Comparison of ENCODE assay signal across 1 cellular context in the genomic region with DNA sequence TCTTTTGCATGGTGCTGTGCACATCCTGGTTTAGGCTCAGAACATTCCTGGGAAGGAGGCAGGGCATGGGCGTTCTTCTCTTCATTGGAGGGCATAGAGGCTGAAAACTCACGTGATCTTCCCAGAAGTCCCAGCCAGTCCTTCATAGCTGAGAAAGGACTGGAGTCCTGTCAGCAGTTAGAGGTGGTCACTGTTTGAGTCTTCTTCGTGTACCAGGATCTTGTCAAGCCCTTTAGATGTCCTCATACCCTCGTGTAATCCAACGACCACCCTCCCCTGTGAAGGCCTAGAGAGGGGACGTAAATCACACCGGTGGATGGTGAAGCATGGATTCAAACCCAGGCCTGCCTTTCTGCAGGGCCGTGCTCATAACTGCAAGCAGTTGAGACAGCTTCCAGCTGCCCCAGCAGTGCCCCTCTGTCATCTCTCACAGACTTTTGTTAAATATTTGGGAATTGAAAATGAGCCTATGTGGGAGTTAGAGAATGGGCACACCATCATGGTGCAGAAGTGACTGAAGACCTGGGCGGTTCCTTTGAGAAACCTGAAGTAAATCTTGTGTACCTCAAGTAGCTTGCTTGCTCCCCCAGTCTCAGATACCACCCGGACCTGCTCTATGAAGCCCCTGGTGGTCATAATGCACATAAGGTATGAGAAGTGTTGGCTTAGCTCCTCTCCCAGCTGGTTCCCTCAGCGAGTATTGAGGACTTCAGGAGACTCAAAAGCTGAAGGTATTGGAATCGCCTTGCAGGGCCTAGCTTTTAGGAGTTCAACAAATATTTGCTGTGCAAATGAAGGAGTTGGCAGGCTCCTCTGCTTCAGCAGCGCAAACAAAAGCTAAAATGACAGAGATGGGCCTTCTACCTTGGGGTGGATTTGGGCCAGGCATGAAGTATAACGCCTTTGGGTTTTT.
TF ChIP-seq lines count a peak whose summit lies in the region.

No MANE protein-coding gene starts in this region.

TF ChIP-seq in HepG2, 621 proteins besides CTCF, POLR2A, EP300 and RAD21 (continued from another document and continues in another):
- TF ChIP-seq, protein P1, sequence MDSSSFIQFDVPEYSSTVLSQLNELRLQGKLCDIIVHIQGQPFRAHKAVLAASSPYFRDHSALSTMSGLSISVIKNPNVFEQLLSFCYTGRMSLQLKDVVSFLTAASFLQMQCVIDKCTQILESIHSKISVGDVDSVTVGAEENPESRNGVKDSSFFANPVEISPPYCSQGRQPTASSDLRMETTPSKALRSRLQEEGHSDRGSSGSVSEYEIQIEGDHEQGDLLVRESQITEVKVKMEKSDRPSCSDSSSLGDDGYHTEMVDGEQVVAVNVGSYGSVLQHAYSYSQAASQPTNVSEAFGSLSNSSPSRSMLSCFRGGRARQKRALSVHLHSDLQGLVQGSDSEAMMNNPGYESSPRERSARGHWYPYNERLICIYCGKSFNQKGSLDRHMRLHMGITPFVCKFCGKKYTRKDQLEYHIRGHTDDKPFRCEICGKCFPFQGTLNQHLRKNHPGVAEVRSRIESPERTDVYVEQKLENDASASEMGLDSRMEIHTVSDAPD (CRISPR knock-in tag; IDR thresholded peaks at IDR 0.05), result 0 out of 2 replicates have a peak, but pooled peaks have one; percentile 28
- no peak for TF ChIP-seq ZSCAN21 (CRISPR knock-in tag; IDR thresholded peaks at IDR 0.05; ENCODE audit: borderline replicate concordance)
- no peak for TF ChIP-seq ESRRA (CRISPR knock-in tag; IDR thresholded peaks at IDR 0.05; ENCODE audit: low read depth)
- peak; percentile 21; the same call in 1 of the 2 replicates for TF ChIP-seq IRX3 (CRISPR knock-in tag; IDR thresholded peaks at IDR 0.05; ENCODE audit: borderline replicate concordance, low read depth)
- TF ChIP-seq GATAD2A (CRISPR knock-in tag; IDR thresholded peaks at IDR 0.05), result peak; percentile 32
- no peak for TF ChIP-seq NR2F1 (CRISPR knock-in tag; IDR thresholded peaks at IDR 0.05)
- TF ChIP-seq ATAD3A (CRISPR knock-in tag; IDR thresholded peaks at IDR 0.05), result no peak
- no peak for TF ChIP-seq ZNF850 (CRISPR knock-in tag; conservative IDR thresholded peaks at IDR 0.05)
- TF ChIP-seq ARID2 (CRISPR knock-in tag; IDR thresholded peaks at IDR 0.05; ENCODE audit: borderline replicate concordance), result no peak
- TF ChIP-seq SOX13 (IDR thresholded peaks at IDR 0.05), result no peak
- TF ChIP-seq SOX13 (CRISPR knock-in tag; conservative IDR thresholded peaks at IDR 0.05 in 1 of 2, IDR thresholded peaks at IDR 0.05 in 1 of 2), result no peak; a peak in 1 of 4 replicates
- TF ChIP-seq ZFY (CRISPR knock-in tag; IDR thresholded peaks at IDR 0.05), result peak; percentile 65
- TF ChIP-seq ARNT (IDR thresholded peaks at IDR 0.05), result no peak
- TF ChIP-seq, protein P2, sequence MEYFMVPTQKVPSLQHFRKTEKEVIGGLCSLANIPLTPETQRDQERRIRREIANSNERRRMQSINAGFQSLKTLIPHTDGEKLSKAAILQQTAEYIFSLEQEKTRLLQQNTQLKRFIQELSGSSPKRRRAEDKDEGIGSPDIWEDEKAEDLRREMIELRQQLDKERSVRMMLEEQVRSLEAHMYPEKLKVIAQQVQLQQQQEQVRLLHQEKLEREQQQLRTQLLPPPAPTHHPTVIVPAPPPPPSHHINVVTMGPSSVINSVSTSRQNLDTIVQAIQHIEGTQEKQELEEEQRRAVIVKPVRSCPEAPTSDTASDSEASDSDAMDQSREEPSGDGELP (IDR thresholded peaks at IDR 0.05; ENCODE audit: borderline replicate concordance, low read depth), result peak; percentile 59; the same call in 1 of the 2 replicates
- TF ChIP-seq KAT7 (CRISPR knock-in tag; IDR thresholded peaks at IDR 0.05; ENCODE audit: borderline replicate concordance), result 0 out of 2 replicates have a peak, but pooled peaks have one; percentile 47
- no peak for TF ChIP-seq ZNF234 (CRISPR knock-in tag; conservative IDR thresholded peaks at IDR 0.05)
- TF ChIP-seq ZSCAN29 (CRISPR knock-in tag; conservative IDR thresholded peaks at IDR 0.05), result 0 out of 2 replicates have a peak, but pooled peaks have one; percentile 49
- TF ChIP-seq, protein P3, sequence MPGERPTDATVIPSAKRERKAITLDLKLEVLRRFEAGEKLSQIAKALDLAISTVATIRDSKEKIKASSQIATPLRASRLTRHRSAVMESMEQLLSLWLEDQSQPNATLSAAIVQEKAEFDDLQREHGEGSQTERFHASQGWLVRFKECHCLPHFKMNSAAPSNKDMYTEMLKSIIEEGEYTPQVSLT (CRISPR knock-in tag; IDR thresholded peaks at IDR 0.05; ENCODE audit: borderline replicate concordance, low read depth), result no peak
- TF ChIP-seq, protein P4, sequence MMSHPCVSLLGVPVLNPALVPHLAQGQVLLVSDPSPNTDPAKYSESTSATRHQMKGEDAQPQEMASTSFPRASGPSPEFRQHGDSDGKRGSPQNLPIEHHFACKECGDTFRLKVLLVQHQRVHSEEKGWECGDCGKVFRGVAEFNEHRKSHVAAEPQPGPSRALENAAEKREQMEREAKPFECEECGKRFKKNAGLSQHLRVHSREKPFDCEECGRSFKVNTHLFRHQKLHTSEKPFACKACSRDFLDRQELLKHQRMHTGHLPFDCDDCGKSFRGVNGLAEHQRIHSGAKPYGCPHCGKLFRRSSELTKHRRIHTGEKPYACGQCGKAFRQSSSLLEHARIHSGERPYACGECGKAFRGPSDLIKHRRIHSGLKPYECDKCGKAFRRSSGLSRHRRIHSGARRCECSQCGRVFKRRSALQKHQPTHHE (CRISPR knock-in tag; IDR thresholded peaks at IDR 0.05; ENCODE audit: borderline replicate concordance), result peak; percentile 42; the same call in 1 of the 2 replicates
- 0 out of 2 replicates have a peak, but pooled peaks have one; percentile 43 for TF ChIP-seq MXD4 (CRISPR knock-in tag; IDR thresholded peaks at IDR 0.05)
- no peak for TF ChIP-seq KMT2B (CRISPR knock-in tag; IDR thresholded peaks at IDR 0.05)
- TF ChIP-seq, protein P5, sequence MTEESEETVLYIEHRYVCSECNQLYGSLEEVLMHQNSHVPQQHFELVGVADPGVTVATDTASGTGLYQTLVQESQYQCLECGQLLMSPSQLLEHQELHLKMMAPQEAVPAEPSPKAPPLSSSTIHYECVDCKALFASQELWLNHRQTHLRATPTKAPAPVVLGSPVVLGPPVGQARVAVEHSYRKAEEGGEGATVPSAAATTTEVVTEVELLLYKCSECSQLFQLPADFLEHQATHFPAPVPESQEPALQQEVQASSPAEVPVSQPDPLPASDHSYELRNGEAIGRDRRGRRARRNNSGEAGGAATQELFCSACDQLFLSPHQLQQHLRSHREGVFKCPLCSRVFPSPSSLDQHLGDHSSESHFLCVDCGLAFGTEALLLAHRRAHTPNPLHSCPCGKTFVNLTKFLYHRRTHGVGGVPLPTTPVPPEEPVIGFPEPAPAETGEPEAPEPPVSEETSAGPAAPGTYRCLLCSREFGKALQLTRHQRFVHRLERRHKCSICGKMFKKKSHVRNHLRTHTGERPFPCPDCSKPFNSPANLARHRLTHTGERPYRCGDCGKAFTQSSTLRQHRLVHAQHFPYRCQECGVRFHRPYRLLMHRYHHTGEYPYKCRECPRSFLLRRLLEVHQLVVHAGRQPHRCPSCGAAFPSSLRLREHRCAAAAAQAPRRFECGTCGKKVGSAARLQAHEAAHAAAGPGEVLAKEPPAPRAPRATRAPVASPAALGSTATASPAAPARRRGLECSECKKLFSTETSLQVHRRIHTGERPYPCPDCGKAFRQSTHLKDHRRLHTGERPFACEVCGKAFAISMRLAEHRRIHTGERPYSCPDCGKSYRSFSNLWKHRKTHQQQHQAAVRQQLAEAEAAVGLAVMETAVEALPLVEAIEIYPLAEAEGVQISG (CRISPR knock-in tag; IDR thresholded peaks at IDR 0.05), result 0 out of 2 replicates have a peak, but pooled peaks have one; percentile 16
- 0 out of 2 replicates have a peak, but pooled peaks have one; percentile 15 for TF ChIP-seq AHR (CRISPR knock-in tag; IDR thresholded peaks at IDR 0.05)
- TF ChIP-seq, protein P6, sequence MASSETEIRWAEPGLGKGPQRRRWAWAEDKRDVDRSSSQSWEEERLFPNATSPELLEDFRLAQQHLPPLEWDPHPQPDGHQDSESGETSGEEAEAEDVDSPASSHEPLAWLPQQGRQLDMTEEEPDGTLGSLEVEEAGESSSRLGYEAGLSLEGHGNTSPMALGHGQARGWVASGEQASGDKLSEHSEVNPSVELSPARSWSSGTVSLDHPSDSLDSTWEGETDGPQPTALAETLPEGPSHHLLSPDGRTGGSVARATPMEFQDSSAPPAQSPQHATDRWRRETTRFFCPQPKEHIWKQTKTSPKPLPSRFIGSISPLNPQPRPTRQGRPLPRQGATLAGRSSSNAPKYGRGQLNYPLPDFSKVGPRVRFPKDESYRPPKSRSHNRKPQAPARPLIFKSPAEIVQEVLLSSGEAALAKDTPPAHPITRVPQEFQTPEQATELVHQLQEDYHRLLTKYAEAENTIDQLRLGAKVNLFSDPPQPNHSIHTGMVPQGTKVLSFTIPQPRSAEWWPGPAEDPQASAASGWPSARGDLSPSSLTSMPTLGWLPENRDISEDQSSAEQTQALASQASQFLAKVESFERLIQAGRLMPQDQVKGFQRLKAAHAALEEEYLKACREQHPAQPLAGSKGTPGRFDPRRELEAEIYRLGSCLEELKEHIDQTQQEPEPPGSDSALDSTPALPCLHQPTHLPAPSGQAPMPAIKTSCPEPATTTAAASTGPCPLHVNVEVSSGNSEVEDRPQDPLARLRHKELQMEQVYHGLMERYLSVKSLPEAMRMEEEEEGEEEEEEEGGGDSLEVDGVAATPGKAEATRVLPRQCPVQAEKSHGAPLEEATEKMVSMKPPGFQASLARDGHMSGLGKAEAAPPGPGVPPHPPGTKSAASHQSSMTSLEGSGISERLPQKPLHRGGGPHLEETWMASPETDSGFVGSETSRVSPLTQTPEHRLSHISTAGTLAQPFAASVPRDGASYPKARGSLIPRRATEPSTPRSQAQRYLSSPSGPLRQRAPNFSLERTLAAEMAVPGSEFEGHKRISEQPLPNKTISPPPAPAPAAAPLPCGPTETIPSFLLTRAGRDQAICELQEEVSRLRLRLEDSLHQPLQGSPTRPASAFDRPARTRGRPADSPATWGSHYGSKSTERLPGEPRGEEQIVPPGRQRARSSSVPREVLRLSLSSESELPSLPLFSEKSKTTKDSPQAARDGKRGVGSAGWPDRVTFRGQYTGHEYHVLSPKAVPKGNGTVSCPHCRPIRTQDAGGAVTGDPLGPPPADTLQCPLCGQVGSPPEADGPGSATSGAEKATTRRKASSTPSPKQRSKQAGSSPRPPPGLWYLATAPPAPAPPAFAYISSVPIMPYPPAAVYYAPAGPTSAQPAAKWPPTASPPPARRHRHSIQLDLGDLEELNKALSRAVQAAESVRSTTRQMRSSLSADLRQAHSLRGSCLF (CRISPR knock-in tag; IDR thresholded peaks at IDR 0.05; ENCODE audit: borderline replicate concordance), result no peak
- TF ChIP-seq, protein P7, sequence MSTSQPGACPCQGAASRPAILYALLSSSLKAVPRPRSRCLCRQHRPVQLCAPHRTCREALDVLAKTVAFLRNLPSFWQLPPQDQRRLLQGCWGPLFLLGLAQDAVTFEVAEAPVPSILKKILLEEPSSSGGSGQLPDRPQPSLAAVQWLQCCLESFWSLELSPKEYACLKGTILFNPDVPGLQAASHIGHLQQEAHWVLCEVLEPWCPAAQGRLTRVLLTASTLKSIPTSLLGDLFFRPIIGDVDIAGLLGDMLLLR (CRISPR knock-in tag; IDR thresholded peaks at IDR 0.05), result peak; percentile 69; the same call in 1 of the 2 replicates
- peak; percentile 51; the same call in 1 of the 2 replicates for TF ChIP-seq SAP130 (CRISPR knock-in tag; IDR thresholded peaks at IDR 0.05; ENCODE audit: low read depth)
- no peak for TF ChIP-seq LCORL (IDR thresholded peaks at IDR 0.05)
- 0 out of 2 replicates have a peak, but pooled peaks have one; percentile 36 for TF ChIP-seq LCORL (CRISPR knock-in tag; IDR thresholded peaks at IDR 0.05)
- TF ChIP-seq, protein P8, sequence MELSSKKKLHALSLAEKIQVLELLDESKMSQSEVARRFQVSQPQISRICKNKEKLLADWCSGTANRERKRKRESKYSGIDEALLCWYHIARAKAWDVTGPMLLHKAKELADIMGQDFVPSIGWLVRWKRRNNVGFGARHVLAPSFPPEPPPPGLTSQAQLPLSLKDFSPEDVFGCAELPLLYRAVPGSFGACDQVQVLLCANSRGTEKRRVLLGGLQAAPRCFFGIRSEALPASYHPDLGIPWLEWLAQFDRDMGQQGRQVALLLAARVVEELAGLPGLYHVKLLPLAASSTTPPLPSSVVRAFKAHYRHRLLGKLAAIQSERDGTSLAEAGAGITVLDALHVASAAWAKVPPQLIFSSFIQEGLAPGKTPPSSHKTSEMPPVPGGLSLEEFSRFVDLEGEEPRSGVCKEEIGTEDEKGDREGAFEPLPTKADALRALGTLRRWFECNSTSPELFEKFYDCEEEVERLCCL (CRISPR knock-in tag; IDR thresholded peaks at IDR 0.05; ENCODE audit: borderline replicate concordance), result 0 out of 2 replicates have a peak, but pooled peaks have one; percentile 46
- TF ChIP-seq ZFP36 (IDR thresholded peaks at IDR 0.05; ENCODE audit: borderline replicate concordance, low read depth, low read length, partially characterized antibody), result no peak
- TF ChIP-seq ZNF333 (CRISPR knock-in tag; IDR thresholded peaks at IDR 0.05; ENCODE audit: borderline replicate concordance), result peak; percentile 18; the same call in 1 of the 2 replicates
- peak; percentile 75; the same call in 1 of the 2 replicates for TF ChIP-seq ZFX (CRISPR knock-in tag; IDR thresholded peaks at IDR 0.05; ENCODE audit: low read depth)
- TF ChIP-seq, protein P9, sequence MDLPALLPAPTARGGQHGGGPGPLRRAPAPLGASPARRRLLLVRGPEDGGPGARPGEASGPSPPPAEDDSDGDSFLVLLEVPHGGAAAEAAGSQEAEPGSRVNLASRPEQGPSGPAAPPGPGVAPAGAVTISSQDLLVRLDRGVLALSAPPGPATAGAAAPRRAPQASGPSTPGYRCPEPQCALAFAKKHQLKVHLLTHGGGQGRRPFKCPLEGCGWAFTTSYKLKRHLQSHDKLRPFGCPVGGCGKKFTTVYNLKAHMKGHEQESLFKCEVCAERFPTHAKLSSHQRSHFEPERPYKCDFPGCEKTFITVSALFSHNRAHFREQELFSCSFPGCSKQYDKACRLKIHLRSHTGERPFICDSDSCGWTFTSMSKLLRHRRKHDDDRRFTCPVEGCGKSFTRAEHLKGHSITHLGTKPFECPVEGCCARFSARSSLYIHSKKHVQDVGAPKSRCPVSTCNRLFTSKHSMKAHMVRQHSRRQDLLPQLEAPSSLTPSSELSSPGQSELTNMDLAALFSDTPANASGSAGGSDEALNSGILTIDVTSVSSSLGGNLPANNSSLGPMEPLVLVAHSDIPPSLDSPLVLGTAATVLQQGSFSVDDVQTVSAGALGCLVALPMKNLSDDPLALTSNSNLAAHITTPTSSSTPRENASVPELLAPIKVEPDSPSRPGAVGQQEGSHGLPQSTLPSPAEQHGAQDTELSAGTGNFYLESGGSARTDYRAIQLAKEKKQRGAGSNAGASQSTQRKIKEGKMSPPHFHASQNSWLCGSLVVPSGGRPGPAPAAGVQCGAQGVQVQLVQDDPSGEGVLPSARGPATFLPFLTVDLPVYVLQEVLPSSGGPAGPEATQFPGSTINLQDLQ (CRISPR knock-in tag; IDR thresholded peaks at IDR 0.05), result no peak
- TF ChIP-seq ZNF720 (CRISPR knock-in tag; IDR thresholded peaks at IDR 0.05), result no peak
- no peak for TF ChIP-seq CC2D1A (CRISPR knock-in tag; IDR thresholded peaks at IDR 0.05)
- peak; percentile 35; the same call in 1 of the 2 replicates for TF ChIP-seq ELF3 (CRISPR knock-in tag; IDR thresholded peaks at IDR 0.05)
- TF ChIP-seq ZNF605 (CRISPR knock-in tag; IDR thresholded peaks at IDR 0.05), result 0 out of 2 replicates have a peak, but pooled peaks have one; percentile 26
